In the genomic region with DNA sequence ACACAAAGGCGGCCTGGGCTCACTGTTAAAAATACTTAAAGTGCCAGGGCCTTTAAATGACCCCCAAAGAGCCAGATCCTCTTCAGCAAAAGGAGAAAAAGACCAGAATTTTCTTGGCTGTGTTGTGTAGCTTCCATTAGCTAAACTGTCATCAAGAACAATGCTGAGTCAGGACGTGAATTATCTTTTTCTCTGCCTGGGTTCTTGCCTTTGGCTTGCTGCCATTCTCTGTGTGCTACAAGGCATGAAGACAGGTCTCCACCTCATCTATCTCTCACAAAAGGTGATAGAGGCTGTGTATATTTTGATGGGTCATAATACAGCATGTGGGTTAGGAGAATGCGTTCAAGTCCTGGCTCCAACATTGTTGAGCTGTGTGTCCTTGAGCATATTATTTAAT, we compare ENCODE assay signal across 24 cellular contexts.
"Had no signal": no experiment of that assay in that cellular context is flagged by ENCODE, and none has a peak within 500 bp of the region (broad histone marks: within the 10 kb centered on the region; RNA-seq: fewer than 3 reads in every experiment).

No MANE protein-coding gene starts in this region.

- ATAC-seq: activated T-helper 17 cell treated with anti-CD3 and anti-CD28 coated beads, Interleukin-2, amount 50 U/mL, for 72 hours; PC-3 had no signal

- DNase-seq: activated B cell treated with CpG ODN at 0.5 μM for 24 hours; activated CD4-positive, alpha-beta T cell treated with anti-CD3 and anti-CD28 coated beads for 1 hour; activated CD4-positive, alpha-beta T cell treated with anti-CD3 and anti-CD28 coated beads, Interleukin-2, amount 10 ng/mL, durations not matched to agents 24 days and 14 days; activated CD4-positive, alpha-beta T cell treated with anti-CD3 and anti-CD28 coated beads, Interleukin-2, amount 50 U/mL, for 48 hours; activated CD8-positive, alpha-beta memory T cell treated with anti-CD3 and anti-CD28 coated beads for 24 hours; activated gamma-delta T cell; activated naive CD4-positive, alpha-beta T cell treated with anti-CD3 and anti-CD28 coated beads for 36 hours; activated T-cell treated with anti-CD3 and anti-CD28 coated beads for 4 hours; activated T-cell treated with anti-CD3 and anti-CD28 coated beads, Interleukin-2, amount 50 U/mL, for 48 hours; amygdala; Kasumi-1; KBM-7; NCI-H1105 treated with DMSO at 0.1 percent for 48 hours; NCI-H1436 treated with DMSO at 0.1 percent for 48 hours; NCI-H187; NCI-H446; NCI-H524; NCI-H748 treated with DMSO at 0.1 percent for 48 hours; PC-3; SHP77 treated with DMSO at 0.1 percent for 48 hours; T-helper 9 cell had no signal

- FAIRE-seq: astrocyte, RCC 7860 had no signal
